Comparison of ENCODE assay signal across 9 cellular contexts in the genomic region with DNA sequence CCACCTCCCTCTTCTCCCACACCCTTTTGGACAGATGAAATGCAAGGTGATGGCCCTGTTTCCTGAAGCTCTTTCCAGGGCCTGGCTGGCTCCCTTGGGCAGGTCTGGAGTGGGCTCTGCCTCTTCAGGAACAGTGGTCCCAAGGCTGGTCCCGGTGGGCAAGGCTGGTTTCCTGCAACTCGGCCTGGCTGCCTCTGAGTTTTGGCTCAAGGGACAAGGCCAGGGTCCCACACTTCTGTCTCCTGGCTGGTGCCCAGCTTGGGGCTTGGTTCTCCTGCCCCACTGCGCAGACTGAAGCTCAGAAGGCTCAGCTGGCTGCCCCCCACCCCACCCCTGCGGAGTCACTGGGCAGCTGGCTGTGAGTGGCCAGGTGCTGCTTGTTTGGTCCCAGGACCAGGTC. TPM values are rescaled to one million over a fixed set of nuclear protein-coding genes. Genes with fewer than 3 reads are reported as not detected.
DNase-seq lines count a peak whose midpoint lies in the region; ATAC-seq, FAIRE-seq and TF ChIP-seq lines count a peak whose summit lies in the region.
"Had no signal": no experiment of that assay in that cellular context is flagged by ENCODE, and none has a peak within 500 bp of the region (broad histone marks: within the 10 kb centered on the region; RNA-seq: fewer than 3 reads in every experiment).

No MANE protein-coding gene starts in this region.

- TF ChIP-seq POLR2A in A549 (IDR thresholded peaks at IDR 0.05; ENCODE audit: low read length): 0 out of 2 replicates have a peak, but pooled peaks have one; percentile 10

- H3K27me3 ChIP-seq in mucosa of stomach (ENCODE audit: control insufficient read depth, insufficient read depth, low read length): no peaks in the 10 kb centered on the region

- peak overlapping the region; percentile 87 for H3K4me2 ChIP-seq in A549

- whole genome bisulfite sequencing in A549 (ENCODE audit: missing lambda C conversion rate): 80% methylated on average over 4 of the region's 4 CpGs

- peaks cover 7% of the 10 kb centered on the region for H3K36me3 ChIP-seq in mucosa of stomach (ENCODE audit: control insufficient read depth, insufficient read depth, low read length)

- POLR2A ChIA-PET in A549 (lab: Yijun Ruan, JAX) (no interaction called here), MCF 10A (lab: Yijun Ruan, JAX) (interaction anchor here (0.6 kb wide), 1 partner anchor 368 kb away, joined by 3 read pairs; no protein-coding TSS in a partner anchor)

- H3K36me3 Mint-ChIP-seq in HFFc6 (ENCODE audit: low read depth): peaks cover 15% of the 10 kb centered on the region
- peaks cover 21% of the 10 kb centered on the region for H3K36me3 Mint-ChIP-seq in MCF 10A (ENCODE audit: insufficient read depth, unreplicated experiment)

- peaks cover 43% of the 10 kb centered on the region for H3K4me1 ChIP-seq in A549
- peaks cover 47% of the 10 kb centered on the region for H3K4me1 ChIP-seq in mucosa of stomach (ENCODE audit: control insufficient read depth, insufficient read depth, low read length)

- H3K27ac ChIP-seq in A549: peak overlapping the region; percentile 99

- BruUV-seq in MCF 10A (replicated peaks; lab: Mats Ljungman, UMichigan): no TSS peak

- H3K27me3 Mint-ChIP-seq in HFFc6 (ENCODE audit: insufficient read depth) (peaks cover 9% of the 10 kb centered on the region), MCF 10A (ENCODE audit: insufficient read depth, unreplicated experiment) (no peaks in the 10 kb centered on the region)

- DNase-seq in A549 (ENCODE audit: low read depth in 1 of 2, low spot score in 1 of 2) (no peak), HFFc6 (no peak), MCF 10A (ENCODE audit: unreplicated experiment) (no peak), kidney tubule cell (ENCODE audit: low spot score) (no peak)

- H3K4me1 Mint-ChIP-seq in HFFc6 (ENCODE audit: low read depth): peaks cover 17% of the 10 kb centered on the region
- H3K4me1 Mint-ChIP-seq in MCF 10A (ENCODE audit: insufficient read depth, unreplicated experiment): peaks cover 4% of the 10 kb centered on the region

- intact Hi-C loops in MCF 10A (cut with micrococcal nuclease): no loop called here

- ATAC-seq in A549 (no peak), GM18873 (IDR thresholded peaks at IDR 0.05; ENCODE audit: low FRiP score, unreplicated experiment) (no peak), GM18861 (IDR thresholded peaks at IDR 0.05; ENCODE audit: unreplicated experiment) (no peak), GM21423 (IDR thresholded peaks at IDR 0.05; ENCODE audit: unreplicated experiment) (no peak)

- H3K9me3 Mint-ChIP-seq in HFFc6 (peaks cover 9% of the 10 kb centered on the region), MCF 10A (ENCODE audit: unreplicated experiment) (no peaks in the 10 kb centered on the region)

- H3K9ac ChIP-seq in mucosa of stomach (ENCODE audit: low read length): peak overlapping the region; percentile 86

- FAIRE-seq in A549 (lab: Jason Lieb, UNC): no peak

- TF ChIP-seq CTCF in A549 (IDR thresholded peaks at IDR 0.05) (no peak), HFFc6 (IDR thresholded peaks at IDR 0.05) (no peak), MCF 10A (IDR thresholded peaks at IDR 0.05; ENCODE audit: unreplicated experiment) (no peak)

- no peak for TF ChIP-seq RAD21 in A549 (conservative IDR thresholded peaks at IDR 0.05 in 1 of 2, IDR thresholded peaks at IDR 0.05 in 1 of 2)

- no peaks in the 10 kb centered on the region for H3K9me3 ChIP-seq in A549
- H3K9me3 ChIP-seq in mucosa of stomach (ENCODE audit: control insufficient read depth, low read length): no peaks in the 10 kb centered on the region

- H3K4me3 ChIP-seq in A549 (peak overlapping the region; percentile 83), mucosa of stomach (ENCODE audit: low read length) (peak overlapping the region; percentile 28)

- CTCF ChIA-PET in A549 (lab: Yijun Ruan, JAX): interaction anchor here (0.6 to 4.7 kb wide), 6 partner anchors 13 to 225 kb away, joined by 3 to 30 read pairs (median 6); no protein-coding TSS in a partner anchor
- CTCF ChIA-PET in MCF 10A (lab: Yijun Ruan, JAX): no interaction called here

- H3K27ac Mint-ChIP-seq in HFFc6 (peak overlapping the region; percentile 68), MCF 10A (ENCODE audit: low read depth, unreplicated experiment) (no peak overlapping the region)

- TF ChIP-seq EP300 in A549 (IDR thresholded peaks at IDR 0.05): no peak

- H3K4me3 Mint-ChIP-seq in HFFc6: peak overlapping the region; percentile 92
- peak overlapping the region; percentile 92 for H3K4me3 Mint-ChIP-seq in MCF 10A (ENCODE audit: unreplicated experiment)

TF ChIP-seq in A549, 52 proteins besides CTCF, POLR2A, EP300 and RAD21:
- TF ChIP-seq, protein P1, sequence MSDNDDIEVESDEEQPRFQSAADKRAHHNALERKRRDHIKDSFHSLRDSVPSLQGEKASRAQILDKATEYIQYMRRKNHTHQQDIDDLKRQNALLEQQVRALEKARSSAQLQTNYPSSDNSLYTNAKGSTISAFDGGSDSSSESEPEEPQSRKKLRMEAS (IDR thresholded peaks at IDR 0.05): no peak
- TF ChIP-seq CHD4 (IDR thresholded peaks at IDR 0.05; ENCODE audit: borderline replicate concordance) (no peak), MAZ (IDR thresholded peaks at IDR 0.05; ENCODE audit: borderline replicate concordance, low read depth, low read length) (no peak), NFE2L2 (conservative IDR thresholded peaks at IDR 0.05; ENCODE audit: low read length) (no peak), NPAS2 (CRISPR knock-in tag; IDR thresholded peaks at IDR 0.05; ENCODE audit: borderline replicate concordance) (no peak), CEBPB (IDR thresholded peaks at IDR 0.05) (no peak), FOSL2 (IDR thresholded peaks at IDR 0.05) (no peak), FOSL2 (CRISPR knock-in tag; IDR thresholded peaks at IDR 0.05) (no peak), SREBF2 (IDR thresholded peaks at IDR 0.05) (no peak), ESRRA (IDR thresholded peaks at IDR 0.05; ENCODE audit: borderline replicate concordance, low read length) (no peak), HOXA7 (CRISPR knock-in tag; IDR thresholded peaks at IDR 0.05) (no peak), ZNF302 (CRISPR knock-in tag; IDR thresholded peaks at IDR 0.05) (no peak), ZSCAN20 (CRISPR knock-in tag; IDR thresholded peaks at IDR 0.05) (no peak), NR3C1 (IDR thresholded peaks at IDR 0.05) (no peak)
- TF ChIP-seq, protein P2, sequence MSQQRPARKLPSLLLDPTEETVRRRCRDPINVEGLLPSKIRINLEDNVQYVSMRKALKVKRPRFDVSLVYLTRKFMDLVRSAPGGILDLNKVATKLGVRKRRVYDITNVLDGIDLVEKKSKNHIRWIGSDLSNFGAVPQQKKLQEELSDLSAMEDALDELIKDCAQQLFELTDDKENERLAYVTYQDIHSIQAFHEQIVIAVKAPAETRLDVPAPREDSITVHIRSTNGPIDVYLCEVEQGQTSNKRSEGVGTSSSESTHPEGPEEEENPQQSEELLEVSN (IDR thresholded peaks at IDR 0.05; ENCODE audit: borderline replicate concordance, low read depth): no peak
- TF ChIP-seq, protein P3, sequence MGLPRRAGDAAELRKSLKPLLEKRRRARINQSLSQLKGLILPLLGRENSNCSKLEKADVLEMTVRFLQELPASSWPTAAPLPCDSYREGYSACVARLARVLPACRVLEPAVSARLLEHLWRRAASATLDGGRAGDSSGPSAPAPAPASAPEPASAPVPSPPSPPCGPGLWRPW (IDR thresholded peaks at IDR 0.05): no peak
TF ChIP-seq in A549: peak in this region for 0.

RNA-seq across cellular contexts. Expression of a gene that starts 3.8 kb away (rescaled TPM):
- polyA plus RNA-seq in A549 (2011; rRNA removed): 2,042 and 2,306 TPM in 2 replicates
- 14,539 and 15,776 TPM in 2 replicates for polyA plus RNA-seq in A549 (2012; cell fraction: cytosol; rRNA removed)
- 26,089 and 28,335 TPM in 2 replicates for polyA plus RNA-seq in A549 (2012; cell fraction: nucleus; rRNA removed)
- 7,182 to 8,782 TPM (median 7,263 TPM) in 3 replicates for polyA plus RNA-seq in A549 (2017; fragmentation: RNase III; extraction: RNeasy Plus Mini Kit Qiagen cat#74134 plus additional on column Dnase treatment)
- polyA minus RNA-seq in A549 (2011; rRNA and poly(A)+ RNA removed): 2,054 and 3,772 TPM in 2 replicates
- over 10,000 TPM in 3 of 6 experiments, 1,000 to 10,000 TPM in 3; 7,891 to 11,135 (median 9,908) TPM for total RNA-seq in HFFc6 (2021; fragmentation: NEBNext Ultra II Directional; extraction: Animal tissue kit (Norgen Biotek cat#: 25700))
- total RNA-seq in MCF 10A (2022): 1,056 and 1,461 TPM in 2 replicates

RNA-seq across cellular contexts. Expression of a gene that starts 11.7 kb away (rescaled TPM):
- 0.84 and 1.2 TPM in 2 replicates for polyA plus RNA-seq in A549 (2011; rRNA removed)
- polyA plus RNA-seq in A549 (2012; cell fraction: cytosol; rRNA removed): 0.74 and 1.1 TPM in 2 replicates
- 7.5 and 8.3 TPM in 2 replicates for polyA plus RNA-seq in A549 (2012; cell fraction: nucleus; rRNA removed)
- 1.3 to 1.7 TPM (median 1.3 TPM) in 3 replicates for polyA plus RNA-seq in A549 (2017; fragmentation: RNase III; extraction: RNeasy Plus Mini Kit Qiagen cat#74134 plus additional on column Dnase treatment)
- 3.6 and 3.7 TPM in 2 replicates for polyA minus RNA-seq in A549 (2011; rRNA and poly(A)+ RNA removed)
- 1 to 10 TPM in 3 of 6 experiments, under 1 TPM in 3; 0.71 to 1.4 (median 0.99) TPM for total RNA-seq in HFFc6 (2021; fragmentation: NEBNext Ultra II Directional; extraction: Animal tissue kit (Norgen Biotek cat#: 25700))
- total RNA-seq in MCF 10A (2022): 0.37 TPM in 1 of 2 replicates, not detected in the other
- polyA plus RNA-seq: liver had no signal

RNA-seq across cellular contexts. Expression of a gene that starts 35.7 kb away (rescaled TPM):
- 5.4 and 7.2 TPM in 2 replicates for polyA plus RNA-seq in A549 (2011; rRNA removed)
- polyA plus RNA-seq in A549 (2012; cell fraction: cytosol; rRNA removed): 17.3 and 25.1 TPM in 2 replicates
- 52.4 and 75.7 TPM in 2 replicates for polyA plus RNA-seq in A549 (2012; cell fraction: nucleus; rRNA removed)
- 16.2 to 17.7 TPM (median 16.8 TPM) in 3 replicates for polyA plus RNA-seq in A549 (2017; fragmentation: RNase III; extraction: RNeasy Plus Mini Kit Qiagen cat#74134 plus additional on column Dnase treatment)
- 7.8 and 10.0 TPM in 2 replicates for polyA minus RNA-seq in A549 (2011; rRNA and poly(A)+ RNA removed)
- total RNA-seq in HFFc6 (2021; fragmentation: NEBNext Ultra II Directional; extraction: Animal tissue kit (Norgen Biotek cat#: 25700)): 10 to 100 TPM; 21.9 to 27.7 (median 23.9) TPM
- 23.4 and 32.5 TPM in 2 replicates for total RNA-seq in MCF 10A (2022)
